In the genomic region with DNA sequence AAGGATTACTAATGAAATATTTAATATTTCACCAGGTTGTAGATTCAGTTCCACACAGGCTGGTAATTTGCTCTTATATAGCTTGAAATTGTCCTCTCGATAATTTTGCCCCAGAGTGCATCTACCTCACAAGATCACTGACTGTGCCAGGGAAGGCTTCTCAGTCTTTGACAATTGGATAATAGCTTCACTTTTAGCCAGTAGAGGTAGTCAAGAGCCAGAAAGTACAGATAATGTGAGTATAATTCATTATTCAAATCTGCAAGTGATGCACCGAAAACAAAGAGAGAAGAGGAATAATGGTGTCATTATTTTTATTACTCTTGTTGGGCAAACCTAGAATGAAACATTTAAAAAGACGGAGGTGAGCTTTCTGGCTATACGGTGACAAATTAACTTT, we compare ENCODE assay signal across 1 cellular context.
TF ChIP-seq lines count a peak whose summit lies in the region.

No MANE protein-coding gene starts in this region.

TF ChIP-seq in K562, 482 proteins besides CTCF, POLR2A, EP300 and RAD21 (continued from another document):
- TF ChIP-seq, protein P1, sequence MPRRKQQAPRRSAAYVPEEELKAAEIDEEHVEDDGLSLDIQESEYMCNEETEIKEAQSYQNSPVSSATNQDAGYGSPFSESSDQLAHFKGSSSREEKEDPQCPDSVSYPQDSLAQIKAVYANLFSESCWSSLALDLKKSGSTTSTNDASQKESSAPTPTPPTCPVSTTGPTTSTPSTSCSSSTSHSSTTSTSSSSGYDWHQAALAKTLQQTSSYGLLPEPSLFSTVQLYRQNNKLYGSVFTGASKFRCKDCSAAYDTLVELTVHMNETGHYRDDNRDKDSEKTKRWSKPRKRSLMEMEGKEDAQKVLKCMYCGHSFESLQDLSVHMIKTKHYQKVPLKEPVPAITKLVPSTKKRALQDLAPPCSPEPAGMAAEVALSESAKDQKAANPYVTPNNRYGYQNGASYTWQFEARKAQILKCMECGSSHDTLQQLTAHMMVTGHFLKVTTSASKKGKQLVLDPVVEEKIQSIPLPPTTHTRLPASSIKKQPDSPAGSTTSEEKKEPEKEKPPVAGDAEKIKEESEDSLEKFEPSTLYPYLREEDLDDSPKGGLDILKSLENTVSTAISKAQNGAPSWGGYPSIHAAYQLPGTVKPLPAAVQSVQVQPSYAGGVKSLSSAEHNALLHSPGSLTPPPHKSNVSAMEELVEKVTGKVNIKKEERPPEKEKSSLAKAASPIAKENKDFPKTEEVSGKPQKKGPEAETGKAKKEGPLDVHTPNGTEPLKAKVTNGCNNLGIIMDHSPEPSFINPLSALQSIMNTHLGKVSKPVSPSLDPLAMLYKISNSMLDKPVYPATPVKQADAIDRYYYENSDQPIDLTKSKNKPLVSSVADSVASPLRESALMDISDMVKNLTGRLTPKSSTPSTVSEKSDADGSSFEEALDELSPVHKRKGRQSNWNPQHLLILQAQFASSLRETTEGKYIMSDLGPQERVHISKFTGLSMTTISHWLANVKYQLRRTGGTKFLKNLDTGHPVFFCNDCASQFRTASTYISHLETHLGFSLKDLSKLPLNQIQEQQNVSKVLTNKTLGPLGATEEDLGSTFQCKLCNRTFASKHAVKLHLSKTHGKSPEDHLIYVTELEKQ (CRISPR knock-in tag; IDR thresholded peaks at IDR 0.05): no peak
- no peak for TF ChIP-seq CREBBP (IDR thresholded peaks at IDR 0.05; ENCODE audit: low read depth, low read length)
- TF ChIP-seq, protein P2, sequence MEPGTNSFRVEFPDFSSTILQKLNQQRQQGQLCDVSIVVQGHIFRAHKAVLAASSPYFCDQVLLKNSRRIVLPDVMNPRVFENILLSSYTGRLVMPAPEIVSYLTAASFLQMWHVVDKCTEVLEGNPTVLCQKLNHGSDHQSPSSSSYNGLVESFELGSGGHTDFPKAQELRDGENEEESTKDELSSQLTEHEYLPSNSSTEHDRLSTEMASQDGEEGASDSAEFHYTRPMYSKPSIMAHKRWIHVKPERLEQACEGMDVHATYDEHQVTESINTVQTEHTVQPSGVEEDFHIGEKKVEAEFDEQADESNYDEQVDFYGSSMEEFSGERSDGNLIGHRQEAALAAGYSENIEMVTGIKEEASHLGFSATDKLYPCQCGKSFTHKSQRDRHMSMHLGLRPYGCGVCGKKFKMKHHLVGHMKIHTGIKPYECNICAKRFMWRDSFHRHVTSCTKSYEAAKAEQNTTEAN (CRISPR knock-in tag; IDR thresholded peaks at IDR 0.05): no peak
- TF ChIP-seq PRMT5 (CRISPR knock-in tag; IDR thresholded peaks at IDR 0.05): no peak
- TF ChIP-seq ESRRB (CRISPR knock-in tag; IDR thresholded peaks at IDR 0.05; ENCODE audit: borderline replicate concordance): no peak
- TF ChIP-seq TBP (optimal IDR thresholded peaks at IDR 0.05; ENCODE audit: low read depth, low read length): no peak
